8 cellular contexts compared by ENCODE assay signal in the genomic region with DNA sequence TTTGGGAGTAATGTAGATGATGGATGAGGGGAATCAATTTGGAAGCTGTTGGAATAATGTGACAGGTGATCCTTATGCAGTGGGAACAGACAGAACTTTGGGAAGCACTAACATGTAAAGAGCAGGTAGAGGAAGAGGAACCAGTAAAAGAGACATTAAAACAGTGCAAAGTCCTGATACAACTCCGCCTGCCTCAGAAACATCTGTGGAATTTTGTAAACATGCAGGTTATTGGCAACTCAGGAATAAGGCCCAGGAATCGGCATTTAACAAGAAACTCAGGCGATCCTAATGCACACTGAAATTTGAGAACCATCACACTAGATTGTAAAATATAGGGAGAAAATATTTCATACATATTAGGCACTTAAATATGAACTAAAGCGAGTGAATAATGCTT. TPM values are rescaled to one million over a fixed set of nuclear protein-coding genes. Genes with fewer than 3 reads are reported as not detected.
"Had no signal": no experiment of that assay in that cellular context is flagged by ENCODE, and none has a peak within 500 bp of the region (broad histone marks: within the 10 kb centered on the region; RNA-seq: fewer than 3 reads in every experiment).

No MANE protein-coding gene starts in this region.

RNA-seq across cellular contexts. Expression of gene FRMD7, which starts 29.1 kb away (rescaled TPM):
- total RNA-seq: stomach, thyroid gland, tibial nerve, transverse colon, upper lobe of left lung, upper lobe of right lung, vagina had no signal
- polyA plus RNA-seq: stomach, urinary bladder had no signal
